Comparison of ENCODE assay signal across 1 cellular context in genomic region chr1:117059678-117060440, GRCh38.
TF ChIP-seq lines count a peak whose summit lies in the region.

Gene TTF2, plus strand, starts transcription at chr1:117060326. Its CDS starts 21 bp downstream, at chr1:117060347.

TF ChIP-seq in K562, 482 proteins besides CTCF, POLR2A, EP300 and RAD21 (continued from another document):
- TF ChIP-seq FOXA3 (CRISPR knock-in tag; conservative IDR thresholded peaks at IDR 0.05 in 1 of 2, IDR thresholded peaks at IDR 0.05 in 1 of 2) = peak in 1 of 2 experiments; percentile 68; a peak in 1 of 4 replicates
- peak; percentile 97 for TF ChIP-seq FOXM1 (IDR thresholded peaks at IDR 0.05; ENCODE audit: low read depth)
- peak; percentile 94; the same call in 1 of the 2 replicates for TF ChIP-seq FOXM1 (CRISPR knock-in tag; IDR thresholded peaks at IDR 0.05; ENCODE audit: low read depth)
- TF ChIP-seq SRF (CRISPR knock-in tag; IDR thresholded peaks at IDR 0.05) = peak in 1 of 2 experiments; percentile 39; a peak in 1 of 4 replicates
- peak; percentile 35 for TF ChIP-seq BRD9 (IDR thresholded peaks at IDR 0.05; ENCODE audit: low read depth, partially characterized antibody)
- TF ChIP-seq ASH1L (IDR thresholded peaks at IDR 0.05; ENCODE audit: borderline replicate concordance, low read depth, partially characterized antibody) = peak; percentile 95
- peak; percentile 18; the same call in 1 of the 2 replicates for TF ChIP-seq NFIC (IDR thresholded peaks at IDR 0.05)
- TF ChIP-seq HNRNPLL (IDR thresholded peaks at IDR 0.05; ENCODE audit: low read depth, low read length, poor library complexity, severe bottlenecking) = peak; percentile 56
- no peak for TF ChIP-seq ZNF318 (IDR thresholded peaks at IDR 0.05; ENCODE audit: borderline replicate concordance in 1 of 2, low read depth in 1 of 2)
- TF ChIP-seq SIX5 (IDR thresholded peaks at IDR 0.05; ENCODE audit: borderline replicate concordance in 1 of 2, insufficient read depth in 1 of 2, low read depth in 1 of 2, low read length in 2 of 2) = no peak
- TF ChIP-seq NUFIP1 (IDR thresholded peaks at IDR 0.05; ENCODE audit: partially characterized antibody) = no peak
- peak; percentile 65 for TF ChIP-seq GABPA (tag; conservative IDR thresholded peaks at IDR 0.05; ENCODE audit: low read depth)
- TF ChIP-seq ARID4B (CRISPR knock-in tag; IDR thresholded peaks at IDR 0.05) = peak; percentile 82
- no peak for TF ChIP-seq PRDM10 (IDR thresholded peaks at IDR 0.05; ENCODE audit: partially characterized antibody)
- TF ChIP-seq CEBPZ (IDR thresholded peaks at IDR 0.05; ENCODE audit: borderline replicate concordance, low read depth, low read length) = peak; percentile 58; the same call in 1 of the 2 replicates
- no peak for TF ChIP-seq PPARD (CRISPR knock-in tag; IDR thresholded peaks at IDR 0.05)
- peak; percentile 55; the same call in 1 of the 2 replicates for TF ChIP-seq SIN3B (IDR thresholded peaks at IDR 0.05; ENCODE audit: low read depth)
- TF ChIP-seq SPI1 (IDR thresholded peaks at IDR 0.05; ENCODE audit: borderline replicate concordance, low read depth, low read length) = 0 out of 2 replicates have a peak, but pooled peaks have one; percentile 10
- TF ChIP-seq ATF7 (IDR thresholded peaks at IDR 0.05) = peak; percentile 94
- TF ChIP-seq ARNT (IDR thresholded peaks at IDR 0.05) = 0 out of 4 replicates have a peak, but pooled peaks of 1 of the 2 experiments have one; percentile 2
- peak; percentile 96 for TF ChIP-seq RBFOX2 (IDR thresholded peaks at IDR 0.05; ENCODE audit: low read depth, low read length)
- TF ChIP-seq MXI1 (IDR thresholded peaks at IDR 0.05; ENCODE audit: low read depth, low read length) = peak; percentile 15; the same call in 1 of the 2 replicates
- TF ChIP-seq ZSCAN29 (IDR thresholded peaks at IDR 0.05) = peak; percentile 62; the same call in 1 of the 2 replicates
- peak; percentile 89 for TF ChIP-seq ELF1 (tag; IDR thresholded peaks at IDR 0.05)
- TF ChIP-seq PHF20 (IDR thresholded peaks at IDR 0.05; ENCODE audit: partially characterized antibody) = peak; percentile 75
- peak; percentile 43; the same call in 1 of the 2 replicates for TF ChIP-seq MYC (IDR thresholded peaks at IDR 0.05; ENCODE audit: low read depth, low read length)
- no peak; the same call in 1 of the 2 replicates for TF ChIP-seq MYC (CRISPR knock-in tag; IDR thresholded peaks at IDR 0.05; ENCODE audit: borderline replicate concordance, low read depth)
- no peak for TF ChIP-seq KDM1A (IDR thresholded peaks at IDR 0.05)
- TF ChIP-seq NFATC3 (IDR thresholded peaks at IDR 0.05) = no peak
- peak; percentile 95 for TF ChIP-seq MYBL2 (IDR thresholded peaks at IDR 0.05; ENCODE audit: low read depth)
- no peak; the same call in 1 of the 2 replicates for TF ChIP-seq MYBL2 (CRISPR knock-in tag; IDR thresholded peaks at IDR 0.05; ENCODE audit: borderline replicate concordance)
- peak; percentile 51; the same call in 1 of the 2 replicates for TF ChIP-seq ERF (CRISPR knock-in tag; IDR thresholded peaks at IDR 0.05)
